Comparison of ENCODE assay signal across 16 cellular contexts in genomic region chr1:99469641-99470040, GRCh38.
A peak's percentile ranks its signal among the peaks of the same experiment; 100 is the strongest.
DNase-seq lines count a peak whose midpoint lies in the region; ATAC-seq and TF ChIP-seq lines count a peak whose summit lies in the region.
"Had no signal": no experiment of that assay in that cellular context is flagged by ENCODE, and none has a peak within 500 bp of the region (broad histone marks: within the 10 kb centered on the region; RNA-seq: fewer than 3 reads in every experiment).

No MANE protein-coding gene starts in this region.

- no peak overlapping the region for H3K4me3 ChIP-seq in AG10803 (ENCODE audit: low read length)
- H3K4me3 ChIP-seq: body of pancreas had no signal

- TF ChIP-seq CTCF in AG10803 (conservative IDR thresholded peaks at IDR 0.05; ENCODE audit: low read length), result no peak

- ATAC-seq in HG02973 (IDR thresholded peaks at IDR 0.05; ENCODE audit: unreplicated experiment) (no peak), HG03460 (IDR thresholded peaks at IDR 0.05; ENCODE audit: unreplicated experiment) (no peak)
- ATAC-seq: body of pancreas, HCT116, sciatic nerve had no signal

- DNase-seq in AG10803 (ENCODE audit: low read depth) (peak; percentile 63), LHCN-M2 (ENCODE audit: low read depth) (peak; percentile 28), astrocyte of the hippocampus (ENCODE audit: low read depth, low spot score) (peak; percentile 80), myocyte (ENCODE audit: low read depth) (peak; percentile 54), activated gamma-delta T cell treated with Interleukin-2 at 50 U/mL for 16 hours (no peak)
- DNase-seq in stimulated activated CD8-positive, alpha-beta memory T cell treated with anti-CD3 and anti-CD28 coated beads, Interleukin-4, amount 100 ng/mL, for 48 hours, result no peak
- DNase-seq: body of pancreas; CD8-positive, alpha-beta memory T cell; dermis blood vessel endothelial cell; glutamatergic neuron; Karpas-422; NCI-H1105 treated with DMSO at 0.1 percent for 48 hours had no signal

Comparison
In these comparisons a context has a peak if more than half of its experiments do, and no peak if none do; other contexts are left out.
1. DNase-seq: peak in AG10803 (single experiment), LHCN-M2 (single experiment), astrocyte of the hippocampus (single experiment) and myocyte (single experiment); none in stimulated activated CD8-positive, alpha-beta memory T cell treated with anti-CD3 and anti-CD28 coated beads, Interleukin-4, amount 100 ng/mL, for 48 hours (single experiment) and activated gamma-delta T cell treated with Interleukin-2 at 50 U/mL for 16 hours (single experiment).